ENCODE assay signal across 9 cellular contexts in genomic region chr11:113314389-113315301, GRCh38. TPM values are rescaled to one million over a fixed set of nuclear protein-coding genes. Genes with fewer than 3 reads are reported as not detected.
A peak's percentile ranks its signal among the peaks of the same experiment; 100 is the strongest.
DNase-seq lines count a peak whose midpoint lies in the region; ATAC-seq and TF ChIP-seq lines count a peak whose summit lies in the region.
"Had no signal": no experiment of that assay in that cellular context is flagged by ENCODE, and none has a peak within 500 bp of the region (broad histone marks: within the 10 kb centered on the region; RNA-seq: fewer than 3 reads in every experiment).

Gene TTC12, plus strand, starts transcription at chr11:113314583. Its CDS starts 1,675 bp downstream, at chr11:113316258.

- peak within 1 kb of the TSS; percentile 81 to 83 for H3K9ac ChIP-seq in colonic mucosa (ENCODE audit: low read depth in 2 of 2, low read length in 2 of 2)
- H3K9ac ChIP-seq: BLaER1 treated with 17β-estradiol and CSF1 and Interleukin-3, amounts not matched to agents 10 nM and 100 nM had no signal

- H3K27me3 ChIP-seq in colonic mucosa, result no peaks in the 10 kb centered on the region
- H3K27me3 ChIP-seq: BLaER1 treated with 17β-estradiol and CSF1 and Interleukin-3, amounts not matched to agents 10 nM and 100 nM had no signal

- no peaks in the 10 kb centered on the region for H3K4me1 ChIP-seq in colonic mucosa
- H3K4me1 ChIP-seq: BLaER1 treated with 17β-estradiol and CSF1 and Interleukin-3, amounts not matched to agents 10 nM and 100 nM had no signal

- ATAC-seq in HG03045 (IDR thresholded peaks at IDR 0.05; ENCODE audit: unreplicated experiment), result peak; percentile 99

- no peaks in the 10 kb centered on the region for H3K9me3 ChIP-seq in colonic mucosa

- intact Hi-C loops in colonic mucosa (cut with DNase I), result no loop called here

- TF ChIP-seq CTCF in colonic mucosa (IDR thresholded peaks at IDR 0.05), result no peak

- peak within 1 kb of the TSS; percentile 83 for H3K27ac ChIP-seq in colonic mucosa
- H3K27ac ChIP-seq: BLaER1 treated with 17β-estradiol and CSF1 and Interleukin-3, amounts not matched to agents 10 nM and 100 nM had no signal

- DNase-seq in NCI-H2081 (lab: John Stamatoyannopoulos, UW), result peak; percentile 87 to 91
- DNase-seq in NCI-H2081 treated with DMSO at 0.1 percent for 48 hours (lab: John Stamatoyannopoulos, UW), result no peak
- DNase-seq in NCI-H345 treated with DMSO at 0.1 percent for 48 hours (lab: John Stamatoyannopoulos, UW; ENCODE audit: unreplicated experiment), result peak; percentile 56
- DNase-seq in activated CD4-positive, alpha-beta T cell treated with anti-CD3 and anti-CD28 coated beads for 48 hours, result peak; percentile 95
- peak; percentile 96 for DNase-seq in colonic mucosa
- peak; percentile 98 for DNase-seq in left kidney (ENCODE audit: low read depth, low spot score)
- peak; percentile 89 to 95 for DNase-seq in stimulated activated CD4-positive, alpha-beta T cell treated with anti-CD3 and anti-CD28 coated beads, Interleukin-1b, Interleukin-23, amount 100 ng/mL, for 4 hours (ENCODE audit: low read depth in 2 of 2)

- peak within 1 kb of the TSS; percentile 75 for H3K4me3 ChIP-seq in colonic mucosa
- H3K4me3 ChIP-seq: BLaER1 treated with 17β-estradiol and CSF1 and Interleukin-3, amounts not matched to agents 10 nM and 100 nM had no signal

- no peaks in the 10 kb centered on the region for H3K36me3 ChIP-seq in colonic mucosa
- H3K36me3 ChIP-seq: BLaER1 treated with 17β-estradiol and CSF1 and Interleukin-3, amounts not matched to agents 10 nM and 100 nM had no signal

RNA-seq across cellular contexts. Expression of gene TTC12, which starts in this region (rescaled TPM):
- total RNA-seq in colonic mucosa, result 10 to 100 TPM; 11.1 to 21.3 TPM
